In genomic region chr7:149003560-149004305, GRCh38 we compare ENCODE assay signal across 17 cellular contexts. TPM values are rescaled to one million over a fixed set of nuclear protein-coding genes. Genes with fewer than 3 reads are reported as not detected.
DNase-seq lines count a peak whose midpoint lies in the region; ATAC-seq, FAIRE-seq and TF ChIP-seq lines count a peak whose summit lies in the region.
"Had no signal": no experiment of that assay in that cellular context is flagged by ENCODE, and none has a peak within 500 bp of the region (broad histone marks: within the 10 kb centered on the region; RNA-seq: fewer than 3 reads in every experiment).

No MANE protein-coding gene starts in this region.

- no peak overlapping the region for H3K4me3 Mint-ChIP-seq in stimulated activated naive B cell treated with anti-CD40 and anti-IgM and Interleukin-4, amounts not matched to agents 10 μg/mL and 1 μg/mL and 100 μg/mL, for 72 hours
- H3K4me3 Mint-ChIP-seq: B cell; CD4-positive, CD25-positive, alpha-beta regulatory T cell; HFFc6 had no signal

- peaks cover 7 to 20% of the 10 kb centered on the region in 2 donors for H3K4me1 Mint-ChIP-seq in stimulated activated naive B cell treated with anti-CD40 and anti-IgM and Interleukin-4, amounts not matched to agents 10 μg/mL and 1 μg/mL and 100 μg/mL, for 72 hours

- no peak overlapping the region for H3K4ac ChIP-seq in H1 (replicated peaks; ENCODE audit: insufficient read length, low read depth, low read length)

- H3K9me3 ChIP-seq in HepG2 (ENCODE audit: low read length) (no peaks in the 10 kb centered on the region), right lobe of liver (no peaks in the 10 kb centered on the region), PC-3 (ENCODE audit: low read length) (no peaks in the 10 kb centered on the region), H1 (ENCODE audit: insufficient read depth in 2 of 2, low read depth in 1 of 2, low read length in 1 of 2) (no peaks in the 10 kb centered on the region)

- peaks cover 7% of the 10 kb centered on the region for H3K79me1 ChIP-seq in H1 (ENCODE audit: low read depth, low read length)

- H2AK5ac ChIP-seq in H1 (ENCODE audit: low read depth, low read length) = no peak overlapping the region

- no peak for TF ChIP-seq EP300 in HepG2 (IDR thresholded peaks at IDR 0.05; ENCODE audit: low read depth in 2 of 2, low read length in 2 of 2)
- TF ChIP-seq EP300 in HepG2 (CRISPR knock-in tag; IDR thresholded peaks at IDR 0.05; ENCODE audit: borderline replicate concordance) = no peak
- no peak for TF ChIP-seq EP300 in H1 (IDR thresholded peaks at IDR 0.05; ENCODE audit: borderline replicate concordance in 1 of 2, low read depth in 2 of 2, low read length in 2 of 2)

- BruUV-seq in HepG2 (replicated peaks; lab: Mats Ljungman, UMichigan) = TSS peak; percentile 66
- TSS peak; percentile 49 for BruUV-seq in PC-3 (replicated peaks; lab: Mats Ljungman, UMichigan)

- no peak overlapping the region for H4K5ac ChIP-seq in H1 (ENCODE audit: insufficient read length, low read depth, low read length)

- no peak overlapping the region for H3K23ac ChIP-seq in H1 (ENCODE audit: insufficient read length)

- no peak overlapping the region for H3K4me2 ChIP-seq in HepG2 (ENCODE audit: low read depth, low read length)
- H3K4me2 ChIP-seq in PC-3 (ENCODE audit: low read length) = no peak overlapping the region
- H3K4me2 ChIP-seq in H1 (ENCODE audit: insufficient read depth in 1 of 2, low read depth in 2 of 2, low read length in 2 of 2) = no peak overlapping the region
- H3K4me2 ChIP-seq: KMS-11 had no signal

- H2BK5ac ChIP-seq in H1 (ENCODE audit: low read depth, low read length) = no peak overlapping the region

- TF ChIP-seq RAD21 in HepG2 (CRISPR knock-in tag; IDR thresholded peaks at IDR 0.05) (no peak), H1 (IDR thresholded peaks at IDR 0.05 in 1 of 2, conservative IDR thresholded peaks at IDR 0.05 in 1 of 2; ENCODE audit: low read depth in 2 of 2, low read length in 2 of 2) (no peak)

- no peaks in the 10 kb centered on the region for H3K23me2 ChIP-seq in H1 (ENCODE audit: low read depth, low read length)

- no peak overlapping the region for H3K18ac ChIP-seq in H1 (ENCODE audit: extremely low read depth, low read length)

- H3K27ac ChIP-seq in HepG2 (ENCODE audit: extremely low read length, insufficient read depth, low read length) (no peak overlapping the region), right lobe of liver (no peak overlapping the region), PC-3 (ENCODE audit: low read length) (no peak overlapping the region), H1 (ENCODE audit: low read depth, low read length) (no peak overlapping the region)
- H3K27ac ChIP-seq: KMS-11 had no signal

- CTCF ChIA-PET in HepG2 (lab: Yijun Ruan, JAX; ENCODE audit: low intra/inter-chr PET ratio, low total read pairs) = no interaction called here
- CTCF ChIA-PET in PC-3 (lab: Charles Lee) = no interaction called here
- CTCF ChIA-PET in H1 (lab: Charles Lee; ENCODE audit: partially characterized antibody) = interaction anchor here (0.8 to 4.2 kb wide), 4 partner anchors 19 to 93 kb away, joined by 3 to 44 read pairs (median 6); no protein-coding TSS in a partner anchor

- peak overlapping the region; percentile 41; the same call in 1 of the 2 replicates for H4K8ac ChIP-seq in H1 (ENCODE audit: extremely low read depth, insufficient read depth, low read length)

- H4K91ac ChIP-seq in H1 (replicated peaks; ENCODE audit: insufficient read length, low read length) = no peak overlapping the region

- peaks cover 6% of the 10 kb centered on the region; the same call in 1 of the 2 replicates for H3K4me1 ChIP-seq in HepG2 (ENCODE audit: insufficient read depth, low read length)
- no peaks in the 10 kb centered on the region for H3K4me1 ChIP-seq in right lobe of liver
- H3K4me1 ChIP-seq in PC-3 (ENCODE audit: insufficient read depth, low read length) = no peaks in the 10 kb centered on the region
- H3K4me1 ChIP-seq in H1 (replicated peaks in 1 of 4; ENCODE audit: control insufficient read depth in 3 of 4, insufficient read depth in 4 of 4, low read length in 3 of 4) = no peaks in the 10 kb centered on the region; a peak in 2 of 7 replicates

- intact Hi-C loops in HepG2 (cut with micrococcal nuclease; ENCODE audit: unreplicated experiment) = no loop called here
- intact Hi-C loops in right lobe of liver (cut with DNase I) = loop anchor here in 1 of 2 donors (10.0 kb wide), 1 partner anchor 91 kb away; the partner anchor contains the start of gene ZNF786
- intact Hi-C loops in PC-3 (cut with micrococcal nuclease) = no loop called here

- H3K27ac Mint-ChIP-seq in stimulated activated naive B cell treated with anti-CD40 and anti-IgM and Interleukin-4, amounts not matched to agents 10 μg/mL and 1 μg/mL and 100 μg/mL, for 72 hours = peak overlapping the region; percentile 75
- H3K27ac Mint-ChIP-seq: B cell, HFFc6 had no signal

- H3K9me2 ChIP-seq in PC-3 (replicated peaks; ENCODE audit: low read length) = no peaks in the 10 kb centered on the region

- peaks cover 40 to 57% of the 10 kb centered on the region in 2 donors for H3K36me3 Mint-ChIP-seq in stimulated activated naive B cell treated with anti-CD40 and anti-IgM and Interleukin-4, amounts not matched to agents 10 μg/mL and 1 μg/mL and 100 μg/mL, for 72 hours

- H2BK12ac ChIP-seq in H1 (ENCODE audit: low read depth, low read length) = no peak overlapping the region

- no peak overlapping the region for H2BK20ac ChIP-seq in H1 (ENCODE audit: low read length)

- no peak overlapping the region for H2BK120ac ChIP-seq in H1 (replicated peaks; ENCODE audit: low read depth, low read length)

- H3K27me3 ChIP-seq in HepG2 (ENCODE audit: control insufficient read depth in 1 of 2, insufficient read depth in 2 of 2, low read length in 2 of 2) (no peaks in the 10 kb centered on the region), right lobe of liver (no peaks in the 10 kb centered on the region), PC-3 (ENCODE audit: low read length) (no peaks in the 10 kb centered on the region), H1 (replicated peaks in 1 of 4; ENCODE audit: control insufficient read depth in 3 of 4, extremely low read depth in 1 of 4, insufficient read depth in 3 of 4, low read length in 3 of 4) (no peaks in the 10 kb centered on the region)

- H3K14ac ChIP-seq in H1 (ENCODE audit: insufficient read length) = no peak overlapping the region

- no peak for DNase-seq in HepG2 (ENCODE audit: low spot score)
- DNase-seq in right lobe of liver = no peak
- DNase-seq in PC-3 = no peak
- DNase-seq in H1 (ENCODE audit: low read depth in 1 of 2, low spot score in 2 of 2) = no peak
- DNase-seq in stimulated activated naive B cell treated with anti-CD40 and anti-IgM and Interleukin-4, amounts not matched to agents 10 μg/mL and 1 μg/mL and 100 μg/mL, for 72 hours = no peak
- no peak for DNase-seq in T-helper 9 cell
- no peak for DNase-seq in NCI-H226
- DNase-seq: CD4-positive, CD25-positive, alpha-beta regulatory T cell; DMS79; GOT3; HFFc6; NCI-H1092; NCI-H146; NCI-H2081; NCI-H524 had no signal

- no peak overlapping the region for H3K9ac ChIP-seq in HepG2 (ENCODE audit: insufficient read depth, low read depth, low read length)
- H3K9ac ChIP-seq in PC-3 (ENCODE audit: low read length) = no peak overlapping the region
- no peak overlapping the region for H3K9ac ChIP-seq in H1 (replicated peaks in 1 of 4; ENCODE audit: extremely low read depth in 1 of 4, low read depth in 3 of 4, low read length in 3 of 4)
- H3K9ac ChIP-seq: KMS-11 had no signal

- WGBS in HepG2 (ENCODE audit: low lambda C conversion rate) = 97% methylated on average over 24 of the region's 27 CpGs
- 86% methylated on average over 15 of the region's 27 CpGs for WGBS in right lobe of liver (ENCODE audit: insufficient coverage, low coverage, low lambda C conversion rate, missing lambda C conversion rate)
- 95% methylated on average over 27 of the region's 27 CpGs; no CpG with 5 or more reads in 1 of the 2 experiments for WGBS in H1 (ENCODE audit: extremely low coverage in 1 of 2, insufficient coverage in 1 of 2, insufficient read length in 1 of 2, insufficient replicate concordance in 2 of 2, low coverage in 1 of 2, low lambda C conversion rate in 2 of 2, missing lambda C conversion rate in 1 of 2), 2 experiments

- no peak overlapping the region for H3K4me3 ChIP-seq in HepG2 (replicated peaks in 1 of 3; ENCODE audit: insufficient read depth in 1 of 3, low read depth in 2 of 3, low read length in 3 of 3)
- no peak overlapping the region for H3K4me3 ChIP-seq in right lobe of liver
- H3K4me3 ChIP-seq in PC-3 (ENCODE audit: low read length) = no peak overlapping the region
- H3K4me3 ChIP-seq in H1 (ENCODE audit: extremely low read depth in 1 of 4, insufficient read depth in 2 of 4, low read depth in 3 of 4, low read length in 4 of 4) = no peak overlapping the region

- H4K20me1 ChIP-seq in HepG2 (ENCODE audit: insufficient read depth, low read length) (no peaks in the 10 kb centered on the region), PC-3 (ENCODE audit: low read length) (no peaks in the 10 kb centered on the region), H1 (replicated peaks in 1 of 2; ENCODE audit: control insufficient read depth in 1 of 2, insufficient read depth in 2 of 2, low read length in 2 of 2) (peaks cover 9 to 15% of the 10 kb centered on the region in 2 experiments)

- H3K27me3 Mint-ChIP-seq in stimulated activated naive B cell treated with anti-CD40 and anti-IgM and Interleukin-4, amounts not matched to agents 10 μg/mL and 1 μg/mL and 100 μg/mL, for 72 hours = no peaks in the 10 kb centered on the region
- H3K27me3 Mint-ChIP-seq: B cell; CD4-positive, CD25-positive, alpha-beta regulatory T cell had no signal

- POLR2A ChIA-PET in HepG2 (lab: Yijun Ruan, JAX) = no interaction called here
- POLR2A ChIA-PET in PC-3 (lab: Charles Lee; ENCODE audit: unreplicated experiment) = no interaction called here
- POLR2A ChIA-PET in H1 (lab: Charles Lee; ENCODE audit: partially characterized antibody) = interaction anchor here (1.1 to 1.2 kb wide), 2 partner anchors 10 to 43 kb away, joined by 3 read pairs; no protein-coding TSS in a partner anchor

- in situ Hi-C loops in HepG2 (cut with HindIII; ENCODE audit: extremely low pct_ligation_motif_present, low pct_unique_long_range_greater_than_20kb) = loop anchor here (5.0 kb wide), 1 partner anchor 59 kb away; no protein-coding TSS in a partner anchor

- TF ChIP-seq POLR2A in HepG2 (IDR thresholded peaks at IDR 0.05; ENCODE audit: insufficient read depth in 1 of 2, low read depth in 2 of 2, low read length in 2 of 2) (no peak), right lobe of liver (IDR thresholded peaks at IDR 0.05) (no peak), H1 (IDR thresholded peaks at IDR 0.05; ENCODE audit: control extremely low read depth in 1 of 2, low read depth in 2 of 2, low read length in 2 of 2) (no peak)

- no peaks in the 10 kb centered on the region for H3K79me2 ChIP-seq in HepG2 (ENCODE audit: insufficient read depth, low read length)
- no peaks in the 10 kb centered on the region for H3K79me2 ChIP-seq in PC-3 (ENCODE audit: low read length)
- no peaks in the 10 kb centered on the region for H3K79me2 ChIP-seq in H1 (ENCODE audit: control insufficient read depth in 1 of 2, insufficient read depth in 2 of 2, low read length in 2 of 2)

- H2AFZ ChIP-seq in HepG2 (ENCODE audit: low read length) = no peak overlapping the region
- H2AFZ ChIP-seq in PC-3 (ENCODE audit: low read length) = no peak overlapping the region
- H2AFZ ChIP-seq in H1 (ENCODE audit: low read length) = no peak overlapping the region

- no peak overlapping the region for H3K56ac ChIP-seq in H1 (replicated peaks; ENCODE audit: insufficient read length, low read depth, low read length)

- H3F3A ChIP-seq in PC-3 (ENCODE audit: low read length, unreplicated experiment) = no peaks in the 10 kb centered on the region

- TF ChIP-seq CTCF in HepG2 (CRISPR knock-in tag; IDR thresholded peaks at IDR 0.05) (no peak), right lobe of liver (IDR thresholded peaks at IDR 0.05) (no peak), PC-3 (conservative IDR thresholded peaks at IDR 0.05; ENCODE audit: low read depth, low read length) (no peak), H1 (IDR thresholded peaks at IDR 0.05; ENCODE audit: control extremely low read depth in 1 of 3, insufficient read depth in 1 of 3, low read depth in 1 of 3, low read length in 3 of 3) (no peak)

- no peak overlapping the region for H2BK15ac ChIP-seq in H1 (ENCODE audit: low read length)

- no peak for FAIRE-seq in HepG2 (lab: Jason Lieb, UNC)
- no peak for FAIRE-seq in H1 (lab: Jason Lieb, UNC)

- H3K9me3 Mint-ChIP-seq in stimulated activated naive B cell treated with anti-CD40 and anti-IgM and Interleukin-4, amounts not matched to agents 10 μg/mL and 1 μg/mL and 100 μg/mL, for 72 hours = no peaks in the 10 kb centered on the region
- H3K9me3 Mint-ChIP-seq: CD4-positive, CD25-positive, alpha-beta regulatory T cell; HFFc6 had no signal

- H3K36me3 ChIP-seq in HepG2 (replicated peaks in 1 of 2; ENCODE audit: control insufficient read depth in 1 of 2, insufficient read depth in 2 of 2, low read length in 2 of 2) (peaks cover 28 to 59% of the 10 kb centered on the region in 2 experiments), right lobe of liver (peaks cover 0 to 70% (median 40%) of the 10 kb centered on the region in 4 donors), PC-3 (ENCODE audit: low read depth, low read length) (peaks cover 47% of the 10 kb centered on the region), H1 (ENCODE audit: control insufficient read depth in 2 of 4, insufficient read depth in 4 of 4, low read length in 3 of 4) (peaks cover 25 to 54% (median 48%) of the 10 kb centered on the region in 4 experiments)

- no peak for ATAC-seq in HepG2
- ATAC-seq in right lobe of liver = no peak
- ATAC-seq in PC-3 = no peak
- ATAC-seq in stimulated activated naive B cell treated with anti-CD40 and anti-IgM and Interleukin-4, amounts not matched to agents 10 μg/mL and 1 μg/mL and 100 μg/mL, for 72 hours (replicated peaks) = no peak

RNA-seq across cellular contexts. Expression of gene PDIA4, which starts 24.6 kb away (rescaled TPM):
- 171 and 402 TPM in 2 replicates for total RNA-seq in HepG2 (2016; rRNA removed; fragmentation: Illumina TruSeq; extraction: Trizol)
- total RNA-seq in HepG2 (2016; cell fraction: cytosol; rRNA removed; fragmentation: Illumina TruSeq; extraction: Trizol; ENCODE audit: low read depth) = 22.9 and 25.7 TPM in 2 replicates
- total RNA-seq in HepG2 (2016; cell fraction: insoluble cytoplasmic fraction; rRNA removed; fragmentation: Illumina TruSeq; extraction: Trizol) = 147 and 420 TPM in 2 replicates
- total RNA-seq in HepG2 (2016; cell fraction: membrane; rRNA removed; fragmentation: Illumina TruSeq; extraction: Trizol) = 46.8 and 54.4 TPM in 2 replicates
- 291 and 344 TPM in 2 replicates for total RNA-seq in HepG2 (2016; cell fraction: nucleus; rRNA removed; fragmentation: Illumina TruSeq; extraction: Trizol)
- 257 and 278 TPM in 2 replicates for polyA plus RNA-seq in HepG2 (2011; rRNA removed)
- polyA plus RNA-seq in HepG2 (2011; cell fraction: cytosol; rRNA removed) = 265 and 293 TPM in 2 replicates
- polyA plus RNA-seq in HepG2 (2011; cell fraction: nucleus; rRNA removed) = 106 and 130 TPM in 2 replicates
- 244 and 280 TPM in 2 replicates for polyA plus RNA-seq in HepG2 (2012)
- 19.9 and 20.2 TPM in 2 replicates for polyA plus RNA-seq in HepG2 (2016; cell fraction: cytosol; fragmentation: Illumina TruSeq; extraction: Trizol; ENCODE audit: low read depth)
- 150 and 172 TPM in 2 replicates for polyA plus RNA-seq in HepG2 (2016; cell fraction: insoluble cytoplasmic fraction; fragmentation: Illumina TruSeq; extraction: Trizol; ENCODE audit: low read depth)
- polyA plus RNA-seq in HepG2 (2016; cell fraction: membrane; fragmentation: Illumina TruSeq; extraction: Trizol; ENCODE audit: low read depth) = 32.6 and 38.7 TPM in 2 replicates
- polyA plus RNA-seq in HepG2 (2016; cell fraction: nucleus; fragmentation: Illumina TruSeq; extraction: Trizol; ENCODE audit: insufficient read depth, low read depth) = 470 and 531 TPM in 2 replicates
- polyA minus RNA-seq in HepG2 (2011; rRNA and poly(A)+ RNA removed; ENCODE audit: low replicate concordance) = 88.5 and 200 TPM in 2 replicates
- polyA minus RNA-seq in HepG2 (2011; cell fraction: cytosol; rRNA and poly(A)+ RNA removed) = 156 and 159 TPM in 2 replicates
- polyA minus RNA-seq in HepG2 (2011; cell fraction: nucleus; rRNA and poly(A)+ RNA removed) = 65.0 and 77.7 TPM in 2 replicates
- total RNA-seq in right lobe of liver = 100 to 1,000 TPM; 218 to 368 (median 272) TPM
- total RNA-seq in PC-3 (2014; rRNA removed) = 249 and 253 TPM in 2 replicates
- total RNA-seq in H1 (2021; fragmentation: NEBNext Ultra II Directional; extraction: Animal tissue kit (Norgen Biotek cat#: 25700)) = 303 and 308 TPM in 2 replicates
- 108 and 119 TPM in 2 replicates for polyA plus RNA-seq in H1 (2011; rRNA removed)
- 165 TPM for polyA plus RNA-seq in H1 (2011; cell fraction: cytosol; rRNA removed)
- polyA plus RNA-seq in H1 (2011; cell fraction: nucleus; rRNA removed) = 160 TPM
- 233 to 316 TPM (median 241 TPM) in 4 replicates for polyA plus RNA-seq in H1 (2012, experiment 1 of 2)
- polyA plus RNA-seq in H1 (2012, experiment 2 of 2) = 221 TPM
- polyA plus RNA-seq in H1 (2013, experiment 1 of 2) = 431 TPM
- polyA plus RNA-seq in H1 (2013, experiment 2 of 2) = 436 TPM
- 153 and 168 TPM in 2 replicates for polyA minus RNA-seq in H1 (2011; rRNA and poly(A)+ RNA removed)
- 109 TPM for polyA minus RNA-seq in H1 (2011; cell fraction: cytosol; rRNA and poly(A)+ RNA removed)
- polyA minus RNA-seq in H1 (2011; cell fraction: nucleus; rRNA and poly(A)+ RNA removed) = 62.8 TPM
